Comparison of ENCODE assay signal across 23 cellular contexts in the genomic region with DNA sequence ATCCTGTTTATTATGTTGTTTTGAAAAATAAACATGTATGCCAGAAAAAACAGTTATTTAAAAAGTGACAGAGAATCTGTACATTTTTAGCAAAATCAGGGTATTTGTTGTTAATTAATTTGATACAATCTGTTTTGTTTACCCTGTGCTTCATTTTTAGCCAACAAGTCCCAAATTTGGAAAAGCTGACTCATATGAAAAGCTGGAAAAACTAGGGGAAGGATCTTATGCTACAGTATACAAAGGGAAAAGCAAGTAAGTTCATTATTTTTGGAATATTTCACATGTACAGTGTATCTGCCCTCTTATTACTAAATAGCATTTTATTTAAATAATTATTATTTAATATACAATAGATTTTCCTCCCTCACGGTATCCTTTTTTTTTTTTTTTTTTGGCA.
DNase-seq lines count a peak whose midpoint lies in the region; ATAC-seq, FAIRE-seq and TF ChIP-seq lines count a peak whose summit lies in the region.
"Had no signal": no experiment of that assay in that cellular context is flagged by ENCODE, and none has a peak within 500 bp of the region (broad histone marks: within the 10 kb centered on the region; RNA-seq: fewer than 3 reads in every experiment).

No MANE protein-coding gene starts in this region.

- 71% methylated on average over 1 of the region's 1 CpG for WGBS in liver
- 8% methylated on average over 1 of the region's 1 CpG for WGBS in HepG2 (ENCODE audit: low lambda C conversion rate)

- no peaks in the 10 kb centered on the region for H3K79me2 ChIP-seq in HepG2 (ENCODE audit: insufficient read depth, low read length)

- POLR2A ChIA-PET in HepG2 (lab: Yijun Ruan, JAX), result no interaction called here
- POLR2A ChIA-PET in A673 (lab: Charles Lee; ENCODE audit: low non-redundant PET), result no interaction called here

- no peaks in the 10 kb centered on the region for H3K4me1 Mint-ChIP-seq in activated T-helper 1 cell treated with anti-CD3 and anti-CD28 coated beads, Interleukin-12 subunit alpha, Interleukin-12 subunit beta, Interleukin-2, Interleukin-4 antibody, amounts not matched to agents 30 ng/mL and 10 ng/mL and 1 ng/mL, durations not matched to agents 14 hours and 24 hours and 36 hours (ENCODE audit: low read depth)
- H3K4me1 Mint-ChIP-seq: CD14-positive monocyte had no signal

- no peaks in the 10 kb centered on the region for H3K36me3 Mint-ChIP-seq in activated T-helper 1 cell treated with anti-CD3 and anti-CD28 coated beads, Interleukin-12 subunit alpha, Interleukin-12 subunit beta, Interleukin-2, Interleukin-4 antibody, amounts not matched to agents 30 ng/mL and 10 ng/mL and 1 ng/mL, durations not matched to agents 14 hours and 24 hours and 36 hours (ENCODE audit: low read depth)

- BruUV-seq in HepG2 (replicated peaks; lab: Mats Ljungman, UMichigan) (no TSS peak), A673 (replicated peaks; lab: Mats Ljungman, UMichigan) (no TSS peak)

- TF ChIP-seq CTCF in liver (IDR thresholded peaks at IDR 0.05; ENCODE audit: low read depth, low read length, missing input control), result no peak
- TF ChIP-seq CTCF in HepG2 (CRISPR knock-in tag; IDR thresholded peaks at IDR 0.05), result no peak
- no peak for TF ChIP-seq CTCF in A673 (conservative IDR thresholded peaks at IDR 0.05; ENCODE audit: low read depth, low read length)

- no peak for TF ChIP-seq POLR2A in HepG2 (IDR thresholded peaks at IDR 0.05; ENCODE audit: insufficient read depth in 1 of 2, low read depth in 2 of 2, low read length in 2 of 2)

- no peak overlapping the region for H3K9ac ChIP-seq in liver (ENCODE audit: low read depth in 1 of 2, low read length in 2 of 2)
- H3K9ac ChIP-seq in HepG2 (ENCODE audit: insufficient read depth, low read depth, low read length), result no peak overlapping the region

- TF ChIP-seq EP300 in HepG2 (IDR thresholded peaks at IDR 0.05; ENCODE audit: low read depth in 2 of 2, low read length in 2 of 2) (no peak), HepG2 (CRISPR knock-in tag; IDR thresholded peaks at IDR 0.05; ENCODE audit: borderline replicate concordance) (no peak)

- no peak overlapping the region for H3K4me2 ChIP-seq in HepG2 (ENCODE audit: low read depth, low read length)

- no peak for ATAC-seq in HepG2
- ATAC-seq in GM19351 (IDR thresholded peaks at IDR 0.05; ENCODE audit: unreplicated experiment), result no peak
- ATAC-seq: K562, SK-N-SH treated with all-trans-retinoic acid at 6 μM for 48 hours had no signal

- H3K4me3 ChIP-seq in liver (ENCODE audit: low read depth in 1 of 3, low read length in 3 of 3) (no peak overlapping the region), HepG2 (replicated peaks in 1 of 3; ENCODE audit: insufficient read depth in 1 of 3, low read depth in 2 of 3, low read length in 3 of 3) (no peak overlapping the region), A673 (ENCODE audit: low read depth, low read length, poor library complexity, severe bottlenecking) (no peak overlapping the region)
- H3K4me3 ChIP-seq: K562 had no signal

- no peaks in the 10 kb centered on the region for H3K27me3 ChIP-seq in liver (ENCODE audit: control insufficient read depth in 4 of 4, insufficient read depth in 4 of 4, low read length in 3 of 4)
- peaks cover 0 to 6% of the 10 kb centered on the region in 2 experiments; a peak in 2 of 5 replicates for H3K27me3 ChIP-seq in HepG2 (ENCODE audit: control insufficient read depth in 1 of 2, insufficient read depth in 2 of 2, low read length in 2 of 2)
- H3K27me3 ChIP-seq in A673 (replicated peaks; ENCODE audit: insufficient read depth, low read depth, low read length, poor library complexity), result no peaks in the 10 kb centered on the region

- H3K36me3 ChIP-seq in liver (ENCODE audit: control insufficient read depth in 4 of 4, insufficient read depth in 3 of 4, low read depth in 1 of 4, low read length in 3 of 4) (no peaks in the 10 kb centered on the region), HepG2 (replicated peaks in 1 of 2; ENCODE audit: control insufficient read depth in 1 of 2, insufficient read depth in 2 of 2, low read length in 2 of 2) (no peaks in the 10 kb centered on the region), A673 (ENCODE audit: insufficient read depth, low read length, poor library complexity, severe bottlenecking) (peaks cover 4% of the 10 kb centered on the region)

- H3K27ac ChIP-seq in liver (ENCODE audit: low read depth in 1 of 2, low read length in 2 of 2) (no peak overlapping the region), HepG2 (ENCODE audit: extremely low read length, insufficient read depth, low read length) (no peak overlapping the region), A673 (ENCODE audit: low read depth, low read length, poor library complexity, severe bottlenecking) (no peak overlapping the region)
- H3K27ac ChIP-seq: 22Rv1 had no signal

- CTCF ChIA-PET in HepG2 (lab: Yijun Ruan, JAX; ENCODE audit: low intra/inter-chr PET ratio, low total read pairs) (no interaction called here), A673 (lab: Charles Lee) (no interaction called here)

- in situ Hi-C loops in HepG2 (cut with HindIII; ENCODE audit: extremely low pct_ligation_motif_present, low pct_unique_long_range_greater_than_20kb), result no loop called here

- no peak overlapping the region for H3K27ac Mint-ChIP-seq in activated T-helper 1 cell treated with anti-CD3 and anti-CD28 coated beads, Interleukin-12 subunit alpha, Interleukin-12 subunit beta, Interleukin-2, Interleukin-4 antibody, amounts not matched to agents 30 ng/mL and 10 ng/mL and 1 ng/mL, durations not matched to agents 14 hours and 24 hours and 36 hours
- H3K27ac Mint-ChIP-seq: HFFc6 had no signal

- no peak for FAIRE-seq in HepG2 (lab: Jason Lieb, UNC)
- FAIRE-seq: D721Med, K562 had no signal

- H3K9me3 Mint-ChIP-seq in activated T-helper 1 cell treated with anti-CD3 and anti-CD28 coated beads, Interleukin-12 subunit alpha, Interleukin-12 subunit beta, Interleukin-2, Interleukin-4 antibody, amounts not matched to agents 30 ng/mL and 10 ng/mL and 1 ng/mL, durations not matched to agents 14 hours and 24 hours and 36 hours, result no peaks in the 10 kb centered on the region
- H3K9me3 Mint-ChIP-seq: HFFc6 had no signal

- H3K4me3 Mint-ChIP-seq in activated T-helper 1 cell treated with anti-CD3 and anti-CD28 coated beads, Interleukin-12 subunit alpha, Interleukin-12 subunit beta, Interleukin-2, Interleukin-4 antibody, amounts not matched to agents 30 ng/mL and 10 ng/mL and 1 ng/mL, durations not matched to agents 14 hours and 24 hours and 36 hours, result no peak overlapping the region
- H3K4me3 Mint-ChIP-seq: CD14-positive monocyte, HFFc6 had no signal

- H3K27me3 Mint-ChIP-seq in activated T-helper 1 cell treated with anti-CD3 and anti-CD28 coated beads, Interleukin-12 subunit alpha, Interleukin-12 subunit beta, Interleukin-2, Interleukin-4 antibody, amounts not matched to agents 30 ng/mL and 10 ng/mL and 1 ng/mL, durations not matched to agents 14 hours and 24 hours and 36 hours (ENCODE audit: insufficient read depth), result no peaks in the 10 kb centered on the region

- peaks cover 0 to 9% (median 1%) of the 10 kb centered on the region in 4 donors for H3K4me1 ChIP-seq in liver (ENCODE audit: control insufficient read depth in 4 of 4, insufficient read depth in 4 of 4, low read length in 3 of 4)
- no peaks in the 10 kb centered on the region for H3K4me1 ChIP-seq in HepG2 (ENCODE audit: insufficient read depth, low read length)
- peaks cover 23% of the 10 kb centered on the region for H3K4me1 ChIP-seq in A673 (ENCODE audit: insufficient read depth, low read length, poor library complexity, severe bottlenecking)

- intact Hi-C loops in HepG2 (cut with micrococcal nuclease; ENCODE audit: unreplicated experiment) (loop anchor here (5.0 kb wide), 1 partner anchor 285 kb away; no protein-coding TSS in a partner anchor), A673 (cut with micrococcal nuclease; ENCODE audit: unreplicated experiment) (loop anchor here (10.0 kb wide), 1 partner anchor 293 kb away; no protein-coding TSS in a partner anchor)
- intact Hi-C loops in activated T-helper 1 cell treated with anti-CD3 and anti-CD28 coated beads, Interleukin-12 subunit alpha, Interleukin-12 subunit beta, Interleukin-2, Interleukin-4 antibody, amounts not matched to agents 30 ng/mL and 10 ng/mL and 1 ng/mL, durations not matched to agents 14 hours and 24 hours and 36 hours (cut with micrococcal nuclease), result no loop called here

- DNase-seq in HepG2 (ENCODE audit: low spot score), result no peak
- peak; percentile 15 for DNase-seq in fibroblast of gingiva (ENCODE audit: low read depth)
- peak; percentile 21 for DNase-seq in myocyte (ENCODE audit: low read depth)
- no peak for DNase-seq in activated T-helper 1 cell treated with anti-CD3 and anti-CD28 coated beads, Interleukin-12 subunit alpha, Interleukin-12 subunit beta, Interleukin-2, Interleukin-4 antibody, amounts not matched to agents 30 ng/mL and 10 ng/mL and 1 ng/mL, durations not matched to agents 14 hours and 24 hours and 36 hours (ENCODE audit: low spot score)
- no peak for DNase-seq in A673 (ENCODE audit: low spot score)
- no peak for DNase-seq in activated CD4-positive, alpha-beta T cell treated with anti-CD3 and anti-CD28 coated beads for 48 hours
- DNase-seq: DMS53; GDM1; H7; HFFc6; NCI-H1092 treated with DMSO at 0.1 percent for 48 hours; NCI-H1436 treated with DMSO at 0.1 percent for 48 hours; NCI-H1930; NCI-H2227 treated with DMSO at 0.1 percent for 48 hours; NCI-H510A; NK-92 treated with Interleukin-12 subunit alpha and Interleukin-12 subunit beta, amount 100 ng/mL, for 24 hours had no signal

- H3K9me3 ChIP-seq in liver (ENCODE audit: control insufficient read depth in 4 of 4, low read length in 3 of 4), result no peaks in the 10 kb centered on the region
- H3K9me3 ChIP-seq in HepG2 (ENCODE audit: low read length), result no peaks in the 10 kb centered on the region
- H3K9me3 ChIP-seq in A673 (ENCODE audit: low read depth, low read length, poor library complexity, severe bottlenecking), result no peaks in the 10 kb centered on the region

- H2AFZ ChIP-seq in HepG2 (ENCODE audit: low read length), result no peak overlapping the region

- H4K20me1 ChIP-seq in HepG2 (ENCODE audit: insufficient read depth, low read length), result no peaks in the 10 kb centered on the region

- no peak for TF ChIP-seq RAD21 in liver (IDR thresholded peaks at IDR 0.05)
- no peak for TF ChIP-seq RAD21 in HepG2 (CRISPR knock-in tag; IDR thresholded peaks at IDR 0.05)

TF ChIP-seq in liver, 16 proteins besides CTCF, POLR2A, EP300 and RAD21 (continues in another document):
- no peak for TF ChIP-seq HNF4A (conservative IDR thresholded peaks at IDR 0.05)

TF ChIP-seq in HepG2, 621 proteins besides CTCF, POLR2A, EP300 and RAD21 (continues in another document):
- TF ChIP-seq SETDB1 (CRISPR knock-in tag; IDR thresholded peaks at IDR 0.05; ENCODE audit: borderline replicate concordance) (no peak), SP5 (CRISPR knock-in tag; IDR thresholded peaks at IDR 0.05; ENCODE audit: borderline replicate concordance, low read depth) (no peak), RFX3 (CRISPR knock-in tag; IDR thresholded peaks at IDR 0.05) (no peak), SRSF4 (IDR thresholded peaks at IDR 0.05; ENCODE audit: low read depth, low read length, poor library complexity, severe bottlenecking) (no peak), ZNF547 (CRISPR knock-in tag; IDR thresholded peaks at IDR 0.05) (no peak), ATF1 (CRISPR knock-in tag; IDR thresholded peaks at IDR 0.05) (no peak), ZFP82 (CRISPR knock-in tag; IDR thresholded peaks at IDR 0.05; ENCODE audit: borderline replicate concordance) (no peak)

Comparison
In these comparisons a context has a peak if more than half of its experiments do, and no peak if none do; other contexts are left out.
1. DNase-seq: peak in fibroblast of gingiva (single experiment) and myocyte (single experiment); none in HepG2 (single experiment), activated T-helper 1 cell treated with anti-CD3 and anti-CD28 coated beads, Interleukin-12 subunit alpha, Interleukin-12 subunit beta, Interleukin-2, Interleukin-4 antibody, amounts not matched to agents 30 ng/mL and 10 ng/mL and 1 ng/mL, durations not matched to agents 14 hours and 24 hours and 36 hours (single experiment), A673 (single experiment) and activated CD4-positive, alpha-beta T cell treated with anti-CD3 and anti-CD28 coated beads for 48 hours (single experiment).